In genomic region chr13:51451467-51452390, GRCh38 we compare ENCODE assay signal across 8 cellular contexts. TPM values are rescaled to one million over a fixed set of nuclear protein-coding genes. Genes with fewer than 3 reads are reported as not detected.
DNase-seq lines count a peak whose midpoint lies in the region; ATAC-seq and TF ChIP-seq lines count a peak whose summit lies in the region.

No MANE protein-coding gene starts in this region.

- H3K9me3 Mint-ChIP-seq in activated CD8-positive, alpha-beta T cell treated with anti-CD3 and anti-CD28 coated beads for 36 hours, result no peaks in the 10 kb centered on the region

- H3K27ac Mint-ChIP-seq in activated CD8-positive, alpha-beta T cell treated with anti-CD3 and anti-CD28 coated beads for 36 hours, result peak overlapping the region; percentile 99

- H3K36me3 Mint-ChIP-seq in activated CD8-positive, alpha-beta T cell treated with anti-CD3 and anti-CD28 coated beads for 36 hours (ENCODE audit: low read depth), result peaks cover 64% of the 10 kb centered on the region

- 0% methylated on average over 99 of the region's 99 CpGs for WGBS in ectodermal cell, 2 experiments

- H3K27ac ChIP-seq in ectodermal cell (ENCODE audit: insufficient read depth, low read depth, low read length, poor library complexity, severe bottlenecking), result peak overlapping the region; percentile 67

- no peaks in the 10 kb centered on the region for H3K27me3 Mint-ChIP-seq in activated CD8-positive, alpha-beta T cell treated with anti-CD3 and anti-CD28 coated beads for 36 hours

- H3K9me3 ChIP-seq in ectodermal cell (ENCODE audit: control insufficient read depth, low read length), result no peaks in the 10 kb centered on the region

- peaks cover 9% of the 10 kb centered on the region for H3K36me3 ChIP-seq in ectodermal cell (ENCODE audit: control insufficient read depth, insufficient read depth, low read length)

- CTCF ChIA-PET in activated CD8-positive, alpha-beta T cell treated with anti-CD3 and anti-CD28 coated beads for 36 hours (lab: Charles Lee), result no interaction called here

- H3K4me1 ChIP-seq in ectodermal cell (ENCODE audit: control insufficient read depth, insufficient read depth, low read length), result peaks cover 3% of the 10 kb centered on the region

- POLR2A ChIA-PET in activated CD8-positive, alpha-beta T cell treated with anti-CD3 and anti-CD28 coated beads for 36 hours (lab: Charles Lee), result interaction anchor here (0.8 to 2.6 kb wide), 13 partner anchors 9 to 351 kb away, joined by 3 to 18 read pairs (median 4); no protein-coding TSS in a partner anchor

- peak; percentile 65 for DNase-seq in AG10803 (ENCODE audit: low read depth)
- DNase-seq in NCI-H748 (lab: John Stamatoyannopoulos, UW; ENCODE audit: unreplicated experiment), result peak; percentile 89
- peak; percentile 91 for DNase-seq in activated CD8-positive, alpha-beta T cell treated with anti-CD3 and anti-CD28 coated beads for 36 hours
- peak; percentile 81 to 85 for DNase-seq in lung microvascular endothelial cell (ENCODE audit: low read depth in 2 of 2)
- peak; percentile 50 to 61 (median 60) for DNase-seq in stimulated activated CD4-positive, alpha-beta T cell treated with anti-CD3 and anti-CD28 coated beads, TNF-alpha, amount 100 ng/mL, for 4 hours (ENCODE audit: low read depth in 3 of 3)

- TF ChIP-seq CTCF in AG10803 (conservative IDR thresholded peaks at IDR 0.05; ENCODE audit: low read length), result no peak
- TF ChIP-seq CTCF in activated CD8-positive, alpha-beta T cell treated with anti-CD3 and anti-CD28 coated beads for 36 hours (IDR thresholded peaks at IDR 0.05), result no peak

- peaks cover 38% of the 10 kb centered on the region for H3K4me1 Mint-ChIP-seq in activated CD8-positive, alpha-beta T cell treated with anti-CD3 and anti-CD28 coated beads for 36 hours (ENCODE audit: low read depth)

- ATAC-seq in GM19025 (IDR thresholded peaks at IDR 0.05; ENCODE audit: low read depth, unreplicated experiment) (peak; percentile 23), HG03342 (IDR thresholded peaks at IDR 0.05; ENCODE audit: unreplicated experiment) (peak; percentile 37)
- ATAC-seq in activated CD8-positive, alpha-beta T cell treated with anti-CD3 and anti-CD28 coated beads for 36 hours, result peak; percentile 27

- no peaks in the 10 kb centered on the region for H3K27me3 ChIP-seq in ectodermal cell (ENCODE audit: control insufficient read depth, insufficient read depth, low read length, poor library complexity, severe bottlenecking)

- intact Hi-C loops in activated CD8-positive, alpha-beta T cell treated with anti-CD3 and anti-CD28 coated beads for 36 hours (cut with micrococcal nuclease), result loop anchor here (2.0 kb wide), 2 partner anchors 133 to 351 kb away; partner anchors contain the start of gene WDFY2

- H3K4me3 ChIP-seq in AG10803 (ENCODE audit: low read length), result peak overlapping the region; percentile 83
- peak overlapping the region; percentile 88 for H3K4me3 ChIP-seq in ectodermal cell (ENCODE audit: insufficient read depth, low read depth, low read length)

- peak overlapping the region; percentile 94 for H3K4me3 Mint-ChIP-seq in activated CD8-positive, alpha-beta T cell treated with anti-CD3 and anti-CD28 coated beads for 36 hours

RNA-seq across cellular contexts. Expression of gene INTS6, which starts 1.1 kb away (rescaled TPM):
- 10 to 100 TPM; 52.4 to 54.5 TPM for total RNA-seq in activated CD8-positive, alpha-beta T cell treated with anti-CD3 and anti-CD28 coated beads for 36 hours
- 40.4 TPM for polyA plus RNA-seq in ectodermal cell (2013, experiment 1 of 4)
- polyA plus RNA-seq in ectodermal cell (2013, experiment 2 of 4), result 47.0 TPM
- 35.2 TPM for polyA plus RNA-seq in ectodermal cell (2013, experiment 3 of 4)
- 43.4 TPM for polyA plus RNA-seq in ectodermal cell (2013, experiment 4 of 4)
- 24.8 and 34.3 TPM in 2 replicates for total RNA-seq in lung microvascular endothelial cell

Comparison
In these comparisons a context has a peak if more than half of its experiments do, and no peak if none do; other contexts are left out.
1. Peak in every context shown above with its lines: DNase-seq, ATAC-seq, H3K4me3 ChIP-seq and H3K27ac ChIP-seq.